18 cellular contexts compared by ENCODE assay signal in genomic region chr6:87945181-87945580, GRCh38.
DNase-seq lines count a peak whose midpoint lies in the region; ATAC-seq and TF ChIP-seq lines count a peak whose summit lies in the region.
"Had no signal": no experiment of that assay in that cellular context is flagged by ENCODE, and none has a peak within 500 bp of the region (broad histone marks: within the 10 kb centered on the region; RNA-seq: fewer than 3 reads in every experiment).

No MANE protein-coding gene starts in this region.

- H3K4me1 ChIP-seq in GM23338 (ENCODE audit: insufficient read depth) (peaks cover 6% of the 10 kb centered on the region; the same call in 1 of the 2 replicates), RWPE2 (ENCODE audit: insufficient read depth, poor library complexity, severe bottlenecking) (peaks cover 24% of the 10 kb centered on the region)
- H3K4me1 ChIP-seq: BLaER1 had no signal

- TF ChIP-seq CTCF in GM23338 (conservative IDR thresholded peaks at IDR 0.05; ENCODE audit: low read depth in 2 of 2) (no peak), RWPE2 (IDR thresholded peaks at IDR 0.05; ENCODE audit: poor library complexity, severe bottlenecking) (no peak), osteocyte (IDR thresholded peaks at IDR 0.05) (no peak)

- H3K27ac Mint-ChIP-seq in GM23338: no peak overlapping the region
- no peak overlapping the region for H3K27ac Mint-ChIP-seq in osteocyte (ENCODE audit: unreplicated experiment)
- no peak overlapping the region for H3K27ac Mint-ChIP-seq in T-helper 17 cell
- H3K27ac Mint-ChIP-seq: activated naive CD8-positive, alpha-beta T cell treated with anti-CD3 and anti-CD28 coated beads, Interleukin-2, amount 10 ng/mL, durations not matched to agents 7 days and 5 days; activated T-helper 1 cell treated with anti-CD3 and anti-CD28 coated beads, Interleukin-12 subunit alpha, Interleukin-12 subunit beta, Interleukin-2, Interleukin-4 antibody, amounts not matched to agents 30 ng/mL and 10 ng/mL and 1 ng/mL, durations not matched to agents 14 hours and 24 hours and 36 hours; natural killer cell had no signal

- no peaks in the 10 kb centered on the region for H3K27me3 Mint-ChIP-seq in GM23338 (ENCODE audit: insufficient read depth, low read depth, poor library complexity)
- H3K27me3 Mint-ChIP-seq in osteocyte (ENCODE audit: unreplicated experiment): peaks cover 33% of the 10 kb centered on the region
- peaks cover 59% of the 10 kb centered on the region for H3K27me3 Mint-ChIP-seq in T-helper 17 cell

- H3K4me3 ChIP-seq in GM23338: no peak overlapping the region
- H3K4me3 ChIP-seq in RWPE2 (ENCODE audit: severe bottlenecking): no peak overlapping the region
- H3K4me3 ChIP-seq: A549, BLaER1, cardiac muscle cell, SJSA1 had no signal

- H3K9me2 ChIP-seq in GM23338 (ENCODE audit: insufficient read depth): no peaks in the 10 kb centered on the region

- no peak for ATAC-seq in GM23338
- no peak for ATAC-seq in RWPE2 (ENCODE audit: low read depth)
- no peak for ATAC-seq in T-helper 17 cell
- ATAC-seq in HG02884 (IDR thresholded peaks at IDR 0.05; ENCODE audit: unreplicated experiment): no peak
- ATAC-seq: natural killer cell had no signal

- H3K4me1 Mint-ChIP-seq in GM23338 (peaks cover 10% of the 10 kb centered on the region; the same call in 2 of the 3 replicates), osteocyte (ENCODE audit: unreplicated experiment) (no peaks in the 10 kb centered on the region), T-helper 17 cell (peaks cover 3% of the 10 kb centered on the region)
- H3K4me1 Mint-ChIP-seq: activated naive CD8-positive, alpha-beta T cell treated with anti-CD3 and anti-CD28 coated beads, Interleukin-2, amount 10 ng/mL, durations not matched to agents 7 days and 5 days; natural killer cell had no signal

- DNase-seq in GM23338 (ENCODE audit: low spot score) (no peak), RWPE2 (ENCODE audit: low spot score) (no peak), epithelial cell of prostate (ENCODE audit: low read depth, low spot score) (no peak), osteocyte (ENCODE audit: extremely low spot score, unreplicated experiment) (peak; percentile 42), SKM-1 treated with dmso at 0.1 percent for 144 hours (lab: John Stamatoyannopoulos, UW; ENCODE audit: unreplicated experiment) (no peak), T-helper 17 cell (no peak), NCI-H1436 treated with DMSO at 0.1 percent for 48 hours (lab: John Stamatoyannopoulos, UW) (no peak)
- DNase-seq: activated CD4-positive, alpha-beta T cell treated with anti-CD3 and anti-CD28 coated beads for 1 hour; activated naive CD8-positive, alpha-beta T cell treated with anti-CD3 and anti-CD28 coated beads, Interleukin-2, amount 10 ng/mL, durations not matched to agents 7 days and 5 days; natural killer cell; NCI-H510A had no signal

- H3K27me3 ChIP-seq in GM23338 (ENCODE audit: insufficient read depth) (no peaks in the 10 kb centered on the region), RWPE2 (ENCODE audit: insufficient read depth, poor library complexity, severe bottlenecking) (no peaks in the 10 kb centered on the region)
- H3K27me3 ChIP-seq: BLaER1, cardiac muscle cell, SJSA1 had no signal

- H3K9me3 Mint-ChIP-seq in GM23338: no peaks in the 10 kb centered on the region
- H3K9me3 Mint-ChIP-seq in osteocyte (ENCODE audit: unreplicated experiment): no peaks in the 10 kb centered on the region
- H3K9me3 Mint-ChIP-seq: activated naive CD8-positive, alpha-beta T cell treated with anti-CD3 and anti-CD28 coated beads, Interleukin-2, amount 10 ng/mL, durations not matched to agents 7 days and 5 days; activated T-helper 1 cell treated with anti-CD3 and anti-CD28 coated beads, Interleukin-12 subunit alpha, Interleukin-12 subunit beta, Interleukin-2, Interleukin-4 antibody, amounts not matched to agents 30 ng/mL and 10 ng/mL and 1 ng/mL, durations not matched to agents 14 hours and 24 hours and 36 hours; natural killer cell; type B pancreatic cell had no signal

- peak overlapping the region; percentile 91; the same call in 1 of the 2 replicates for H2AFZ ChIP-seq in GM23338

- no peaks in the 10 kb centered on the region for H3K79me2 ChIP-seq in GM23338 (replicated peaks; ENCODE audit: insufficient read depth)

- H3K36me3 ChIP-seq in GM23338 (ENCODE audit: insufficient read depth): no peaks in the 10 kb centered on the region
- no peaks in the 10 kb centered on the region for H3K36me3 ChIP-seq in RWPE2 (ENCODE audit: low read depth)
- H3K36me3 ChIP-seq: BLaER1, cardiac muscle cell, SJSA1 had no signal

- H3F3A ChIP-seq in GM23338 (replicated peaks; ENCODE audit: low read depth): no peaks in the 10 kb centered on the region

- H3K4me2 ChIP-seq in GM23338: no peak overlapping the region
- H3K4me2 ChIP-seq: BLaER1 had no signal

- H3K27ac ChIP-seq in GM23338 (ENCODE audit: low read depth): no peak overlapping the region
- H3K27ac ChIP-seq in RWPE2 (ENCODE audit: poor library complexity, severe bottlenecking): peak overlapping the region; percentile 18
- H3K27ac ChIP-seq in epithelial cell of prostate: peak overlapping the region; percentile 78
- H3K27ac ChIP-seq: A549, BLaER1, cardiac muscle cell, SJSA1 had no signal

- H4K20me1 ChIP-seq in GM23338 (replicated peaks; ENCODE audit: insufficient read depth): no peaks in the 10 kb centered on the region
- H4K20me1 ChIP-seq: BLaER1 had no signal

- H3K9me3 ChIP-seq in RWPE2 (ENCODE audit: severe bottlenecking) (no peaks in the 10 kb centered on the region), T-helper 17 cell (ENCODE audit: control insufficient read depth, low read length, poor library complexity, severe bottlenecking) (no peaks in the 10 kb centered on the region)
- H3K9me3 ChIP-seq: A549, BLaER1, SJSA1 had no signal

- H3K4me3 Mint-ChIP-seq in GM23338: no peak overlapping the region
- no peak overlapping the region for H3K4me3 Mint-ChIP-seq in osteocyte (ENCODE audit: unreplicated experiment)
- no peak overlapping the region for H3K4me3 Mint-ChIP-seq in T-helper 17 cell
- H3K4me3 Mint-ChIP-seq: activated naive CD8-positive, alpha-beta T cell treated with anti-CD3 and anti-CD28 coated beads, Interleukin-2, amount 10 ng/mL, durations not matched to agents 7 days and 5 days; activated T-helper 1 cell treated with anti-CD3 and anti-CD28 coated beads, Interleukin-12 subunit alpha, Interleukin-12 subunit beta, Interleukin-2, Interleukin-4 antibody, amounts not matched to agents 30 ng/mL and 10 ng/mL and 1 ng/mL, durations not matched to agents 14 hours and 24 hours and 36 hours; natural killer cell had no signal

- H3K36me3 Mint-ChIP-seq in GM23338 (ENCODE audit: low read depth) (no peaks in the 10 kb centered on the region), osteocyte (ENCODE audit: unreplicated experiment) (no peaks in the 10 kb centered on the region), T-helper 17 cell (ENCODE audit: low read depth) (peaks cover 6% of the 10 kb centered on the region)
- H3K36me3 Mint-ChIP-seq: activated naive CD8-positive, alpha-beta T cell treated with anti-CD3 and anti-CD28 coated beads, Interleukin-2, amount 10 ng/mL, durations not matched to agents 7 days and 5 days; natural killer cell; type B pancreatic cell had no signal

TF ChIP-seq in GM23338, 12 proteins besides CTCF, POLR2A, EP300 and RAD21:
- TF ChIP-seq, protein P1, sequence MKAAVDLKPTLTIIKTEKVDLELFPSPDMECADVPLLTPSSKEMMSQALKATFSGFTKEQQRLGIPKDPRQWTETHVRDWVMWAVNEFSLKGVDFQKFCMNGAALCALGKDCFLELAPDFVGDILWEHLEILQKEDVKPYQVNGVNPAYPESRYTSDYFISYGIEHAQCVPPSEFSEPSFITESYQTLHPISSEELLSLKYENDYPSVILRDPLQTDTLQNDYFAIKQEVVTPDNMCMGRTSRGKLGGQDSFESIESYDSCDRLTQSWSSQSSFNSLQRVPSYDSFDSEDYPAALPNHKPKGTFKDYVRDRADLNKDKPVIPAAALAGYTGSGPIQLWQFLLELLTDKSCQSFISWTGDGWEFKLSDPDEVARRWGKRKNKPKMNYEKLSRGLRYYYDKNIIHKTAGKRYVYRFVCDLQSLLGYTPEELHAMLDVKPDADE (IDR thresholded peaks at IDR 0.05): no peak
- TF ChIP-seq EZH2 (IDR thresholded peaks at IDR 0.05; ENCODE audit: low read depth, unreplicated experiment) (no peak), JUNB (IDR thresholded peaks at IDR 0.05; ENCODE audit: unreplicated experiment) (no peak)
